Comparison of ENCODE assay signal across 1 cellular context in the genomic region with DNA sequence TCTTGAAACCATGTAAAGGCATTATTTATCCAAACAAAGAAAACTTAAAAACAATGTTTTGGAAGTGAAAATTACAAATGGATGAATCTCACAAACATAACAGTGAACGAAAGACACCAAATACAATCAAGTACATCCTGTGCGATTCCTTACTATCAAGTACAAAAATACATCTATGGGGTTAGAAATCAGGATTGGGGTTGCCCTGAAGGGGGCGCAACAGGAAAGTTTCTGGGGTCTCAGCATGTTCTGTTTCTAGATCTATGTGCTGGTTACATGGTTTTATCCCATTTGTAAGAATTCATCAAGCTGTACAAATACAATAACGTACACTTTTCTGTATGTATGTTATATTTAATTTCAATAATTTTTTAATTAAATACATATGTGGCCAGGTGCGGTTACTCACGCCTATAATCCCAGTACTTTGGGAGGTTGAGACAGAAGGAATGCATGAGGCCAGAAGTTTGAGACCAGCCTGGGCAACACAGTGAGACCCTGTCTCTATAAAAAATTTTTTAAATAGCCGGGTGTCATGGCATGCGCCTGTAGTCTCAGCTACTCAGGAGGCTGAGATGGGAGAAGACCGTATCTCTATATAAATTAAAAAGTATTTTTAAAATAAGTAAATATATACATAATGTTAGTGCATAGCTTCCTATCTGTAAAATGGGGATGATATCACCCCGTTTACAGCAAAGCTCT.
TF ChIP-seq lines count a peak whose summit lies in the region.

No MANE protein-coding gene starts in this region.

TF ChIP-seq in SK-N-SH, 30 proteins besides CTCF, POLR2A, EP300 and RAD21 (continued from another document):
- TF ChIP-seq YY1 (IDR thresholded peaks at IDR 0.05; ENCODE audit: low read depth) (no peak), ELF1 (IDR thresholded peaks at IDR 0.05) (no peak), POLR2AphosphoS5 (IDR thresholded peaks at IDR 0.05; ENCODE audit: low read depth, low read length) (no peak), MXI1 (IDR thresholded peaks at IDR 0.05; ENCODE audit: low read depth, low read length) (no peak), TEAD4 (IDR thresholded peaks at IDR 0.05; ENCODE audit: borderline replicate concordance, insufficient read depth) (no peak), FOXM1 (IDR thresholded peaks at IDR 0.05; ENCODE audit: low read depth) (no peak), SIN3A (IDR thresholded peaks at IDR 0.05; ENCODE audit: borderline replicate concordance, low read depth, low read length) (no peak), SMC3 (IDR thresholded peaks at IDR 0.05; ENCODE audit: low read depth, low read length) (no peak), EZH2phosphoT487 (IDR thresholded peaks at IDR 0.05; ENCODE audit: borderline replicate concordance, low read depth) (no peak)
- TF ChIP-seq, protein P1, sequence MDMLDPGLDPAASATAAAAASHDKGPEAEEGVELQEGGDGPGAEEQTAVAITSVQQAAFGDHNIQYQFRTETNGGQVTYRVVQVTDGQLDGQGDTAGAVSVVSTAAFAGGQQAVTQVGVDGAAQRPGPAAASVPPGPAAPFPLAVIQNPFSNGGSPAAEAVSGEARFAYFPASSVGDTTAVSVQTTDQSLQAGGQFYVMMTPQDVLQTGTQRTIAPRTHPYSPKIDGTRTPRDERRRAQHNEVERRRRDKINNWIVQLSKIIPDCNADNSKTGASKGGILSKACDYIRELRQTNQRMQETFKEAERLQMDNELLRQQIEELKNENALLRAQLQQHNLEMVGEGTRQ (IDR thresholded peaks at IDR 0.05; ENCODE audit: borderline replicate concordance, low read depth, low read length), result no peak
